ENCODE assay signal across 9 cellular contexts in the genomic region with DNA sequence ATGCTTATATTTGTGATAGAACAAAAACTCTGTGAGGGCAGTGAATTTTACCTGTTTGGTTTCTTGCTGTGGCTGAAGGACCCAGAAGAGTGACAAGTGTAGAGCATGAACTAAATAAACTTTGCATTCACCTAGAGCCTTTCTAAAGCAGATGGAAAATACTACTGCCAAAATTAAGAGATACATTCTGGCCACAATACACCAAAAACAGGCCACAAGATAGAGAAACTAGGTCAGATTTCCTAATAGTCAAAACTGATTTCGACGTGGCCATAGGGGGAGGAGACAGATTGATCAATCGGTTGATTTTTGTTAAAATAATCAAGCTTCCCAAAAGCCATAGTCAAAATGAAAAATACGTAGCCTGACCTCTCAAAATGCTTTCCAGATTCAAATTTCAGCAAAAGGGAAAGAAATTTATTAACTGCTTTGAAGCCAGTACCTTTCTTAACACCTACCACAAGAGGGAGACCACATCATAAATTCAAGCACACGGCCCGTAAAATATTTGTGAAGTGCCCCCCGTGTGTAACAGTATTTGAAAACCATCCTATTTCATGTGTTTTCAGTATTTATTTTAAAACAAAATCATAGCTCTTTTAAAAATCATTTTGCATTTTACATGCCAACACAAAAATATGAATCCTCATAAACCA.
DNase-seq lines count a peak whose midpoint lies in the region; TF ChIP-seq lines count a peak whose summit lies in the region.
"Had no signal": no experiment of that assay in that cellular context is flagged by ENCODE, and none has a peak within 500 bp of the region (broad histone marks: within the 10 kb centered on the region; RNA-seq: fewer than 3 reads in every experiment).

No MANE protein-coding gene starts in this region.

- no peak overlapping the region for H3K4me3 ChIP-seq in mesendoderm (ENCODE audit: low read length)
- no peak overlapping the region for H3K4me3 ChIP-seq in tibial nerve

- no peak overlapping the region for H2BK5ac ChIP-seq in mesendoderm (ENCODE audit: low read length)

- no peak overlapping the region for H2BK120ac ChIP-seq in mesendoderm (ENCODE audit: low read depth, low read length)

- H3K36me3 ChIP-seq in mesendoderm (ENCODE audit: control insufficient read depth, insufficient read depth, low read length) (no peaks in the 10 kb centered on the region), tibial nerve (no peaks in the 10 kb centered on the region)

- no peak for TF ChIP-seq POLR2A in tibial nerve (IDR thresholded peaks at IDR 0.05)

- H3K27ac ChIP-seq in mesendoderm (ENCODE audit: low read depth, low read length) (no peak overlapping the region), tibial nerve (no peak overlapping the region)

- H4K5ac ChIP-seq in mesendoderm (ENCODE audit: low read length), result no peak overlapping the region

- no peak overlapping the region for H2AK5ac ChIP-seq in mesendoderm (ENCODE audit: low read length)

- peak overlapping the region in 2 of 5 experiments; percentile 77 to 85 for H3K27ac Mint-ChIP-seq in brain
- H3K27ac Mint-ChIP-seq in activated naive CD8-positive, alpha-beta T cell treated with anti-CD3 and anti-CD28 coated beads for 36 hours, result no peak overlapping the region
- H3K27ac Mint-ChIP-seq: dendritic cell treated with granulocyte-macrophage colony-stimulating factor and Interleukin-4, amounts not matched to agents 40 ng/mL and 50 ng/mL, for 4 days had no signal

- peak; percentile 42 to 73 for TF ChIP-seq CTCF in brain (conservative IDR thresholded peaks at IDR 0.05)
- no peak for TF ChIP-seq CTCF in tibial nerve (IDR thresholded peaks at IDR 0.05)

- TF ChIP-seq EP300 in tibial nerve (IDR thresholded peaks at IDR 0.05), result no peak

- H3K79me1 ChIP-seq in mesendoderm (ENCODE audit: low read length), result no peaks in the 10 kb centered on the region

- DNase-seq in GM03348 (ENCODE audit: low spot score) (peak; percentile 14), MV-4-11 (lab: John Stamatoyannopoulos, UW) (peak; percentile 51), mesendoderm (peak; percentile 47), retina (no peak), C1 segment of cervical spinal cord (lab: John Stamatoyannopoulos, UW) (no peak), tibial nerve (ENCODE audit: low spot score in 2 of 2) (no peak)
- DNase-seq in activated naive CD8-positive, alpha-beta T cell treated with anti-CD3 and anti-CD28 coated beads for 36 hours, result no peak

- H3K27me3 ChIP-seq in mesendoderm (ENCODE audit: insufficient read depth, low read length, poor library complexity) (no peaks in the 10 kb centered on the region), tibial nerve (no peaks in the 10 kb centered on the region)

- peaks cover 5% of the 10 kb centered on the region for H3K27me3 Mint-ChIP-seq in brain
- H3K27me3 Mint-ChIP-seq in activated naive CD8-positive, alpha-beta T cell treated with anti-CD3 and anti-CD28 coated beads for 36 hours, result peaks cover 27% of the 10 kb centered on the region

- H3K18ac ChIP-seq in mesendoderm (ENCODE audit: low read length), result no peak overlapping the region

- no peaks in the 10 kb centered on the region for H3K9me3 Mint-ChIP-seq in brain
- H3K9me3 Mint-ChIP-seq in activated naive CD8-positive, alpha-beta T cell treated with anti-CD3 and anti-CD28 coated beads for 36 hours, result no peaks in the 10 kb centered on the region
- H3K9me3 Mint-ChIP-seq: dendritic cell treated with granulocyte-macrophage colony-stimulating factor and Interleukin-4, amounts not matched to agents 40 ng/mL and 50 ng/mL, for 4 days had no signal

- H3K4me3 Mint-ChIP-seq in brain, result peak overlapping the region in 1 of 5 experiments; percentile 2
- no peak overlapping the region for H3K4me3 Mint-ChIP-seq in activated naive CD8-positive, alpha-beta T cell treated with anti-CD3 and anti-CD28 coated beads for 36 hours
- H3K4me3 Mint-ChIP-seq: dendritic cell treated with granulocyte-macrophage colony-stimulating factor and Interleukin-4, amounts not matched to agents 40 ng/mL and 50 ng/mL, for 4 days had no signal

- H3K36me3 Mint-ChIP-seq in brain, result no peaks in the 10 kb centered on the region
- H3K36me3 Mint-ChIP-seq in activated naive CD8-positive, alpha-beta T cell treated with anti-CD3 and anti-CD28 coated beads for 36 hours, result no peaks in the 10 kb centered on the region

- H3K4me1 Mint-ChIP-seq in brain, result peaks cover 17% of the 10 kb centered on the region
- peaks cover 7% of the 10 kb centered on the region for H3K4me1 Mint-ChIP-seq in activated naive CD8-positive, alpha-beta T cell treated with anti-CD3 and anti-CD28 coated beads for 36 hours

- WGBS in mesendoderm (ENCODE audit: extremely low coverage, insufficient coverage, low lambda C conversion rate), result no CpG with 5 or more reads among the region's 7 CpGs
- 40 to 48% methylated on average over 7 of the region's 7 CpGs for WGBS in tibial nerve, 2 donors

- no peak overlapping the region for H3K9ac ChIP-seq in mesendoderm (ENCODE audit: low read length)

- H3K23ac ChIP-seq in mesendoderm (ENCODE audit: low read length), result no peak overlapping the region

- H3K4me1 ChIP-seq in mesendoderm (ENCODE audit: control insufficient read depth, low read depth, low read length) (no peaks in the 10 kb centered on the region), tibial nerve (no peaks in the 10 kb centered on the region)

- H3K79me2 ChIP-seq in mesendoderm (ENCODE audit: control insufficient read depth, insufficient read depth, low read length), result no peaks in the 10 kb centered on the region

- no peak overlapping the region for H3K4ac ChIP-seq in mesendoderm (ENCODE audit: low read depth, low read length)

- H3K9me3 ChIP-seq in tibial nerve, result no peaks in the 10 kb centered on the region

- no peak overlapping the region for H2BK15ac ChIP-seq in mesendoderm (replicated peaks; ENCODE audit: low read depth)

- no peak overlapping the region for H3K4me2 ChIP-seq in mesendoderm (ENCODE audit: low read length)

- H4K8ac ChIP-seq in mesendoderm (ENCODE audit: low read depth, low read length), result no peak overlapping the region

- no peak overlapping the region for H3K56ac ChIP-seq in mesendoderm (ENCODE audit: low read length)

Comparison
In these comparisons a context has a peak if more than half of its experiments do, and no peak if none do; other contexts are left out.
1. DNase-seq: peak in GM03348 (single experiment), MV-4-11 (single experiment) and mesendoderm (single experiment); none in retina (single experiment), activated naive CD8-positive, alpha-beta T cell treated with anti-CD3 and anti-CD28 coated beads for 36 hours (single experiment), C1 segment of cervical spinal cord (0 of 14) and tibial nerve (0 of 2).
2. CTCF ChIP-seq: peak in brain (2 of 2); none in tibial nerve (0 of 5).